ENCODE assay signal across 8 cellular contexts in genomic region chr10:114767589-114768393, GRCh38. TPM values are rescaled to one million over a fixed set of nuclear protein-coding genes. Genes with fewer than 3 reads are reported as not detected.
DNase-seq lines count a peak whose midpoint lies in the region; ATAC-seq, FAIRE-seq and TF ChIP-seq lines count a peak whose summit lies in the region.

No MANE protein-coding gene starts in this region.

- peaks cover 18% of the 10 kb centered on the region for H3K4me1 ChIP-seq in endothelial cell of umbilical vein (ENCODE audit: control insufficient read depth, extremely low read depth, insufficient read depth, low read length)
- peaks cover 5% of the 10 kb centered on the region for H3K4me1 ChIP-seq in muscle layer of colon (ENCODE audit: insufficient read depth, low read length)
- no peaks in the 10 kb centered on the region for H3K4me1 ChIP-seq in aorta (ENCODE audit: control insufficient read depth in 1 of 2, insufficient read depth in 2 of 2, low read length in 2 of 2)

- no peak for FAIRE-seq in endothelial cell of umbilical vein (lab: Jason Lieb, UNC)

- no TSS peak for BruUV-seq in endothelial cell of umbilical vein (replicated peaks; lab: Mats Ljungman, UMichigan)

- WGBS in aorta, 2 donors, result 0 to 1% methylated on average over 40 to 83 of the region's 83 CpGs

- no peaks in the 10 kb centered on the region for H3K79me2 ChIP-seq in endothelial cell of umbilical vein (ENCODE audit: control insufficient read depth, insufficient read depth, low read length)

- CTCF ChIA-PET in endothelial cell of umbilical vein (lab: Charles Lee), result interaction anchor here (0.7 to 1.7 kb wide), 7 partner anchors 9 to 258 kb away, joined by 3 to 8 read pairs (median 3); no protein-coding TSS in a partner anchor

- H3K9me3 ChIP-seq in endothelial cell of umbilical vein (replicated peaks; ENCODE audit: control insufficient read depth, insufficient read depth, low read length) (no peaks in the 10 kb centered on the region), muscle layer of colon (ENCODE audit: low read length) (no peaks in the 10 kb centered on the region), aorta (ENCODE audit: control insufficient read depth, low read length) (no peaks in the 10 kb centered on the region)

- intact Hi-C loops in endothelial cell of umbilical vein (cut with micrococcal nuclease) (loop anchor here (1.0 kb wide), 1 partner anchor 52 kb away; no protein-coding TSS in a partner anchor), aorta (cut with DNase I) (no loop called here)

- dilution Hi-C loops in endothelial cell of umbilical vein (cut with MboI; ENCODE audit: extremely low pct_ligation_motif_present, low sequenced_read_pairs), result no loop called here

- ATAC-seq in SK-N-SH treated with all-trans-retinoic acid at 6 μM for 48 hours (peak; percentile 58), aorta (ENCODE audit: low FRiP score) (peak; percentile 43)

- peaks cover 2% of the 10 kb centered on the region for H3K9me1 ChIP-seq in endothelial cell of umbilical vein (replicated peaks; ENCODE audit: control insufficient read depth, extremely low read depth, insufficient read depth, low read length)

- H3K4me2 ChIP-seq in endothelial cell of umbilical vein (ENCODE audit: insufficient read depth, low read length), result peak overlapping the region; percentile 92

- no peak for TF ChIP-seq POLR2A in endothelial cell of umbilical vein (IDR thresholded peaks at IDR 0.05; ENCODE audit: low read depth, low read length)

- H3K27ac ChIP-seq in endothelial cell of umbilical vein (ENCODE audit: insufficient read depth, low read depth, low read length) (no peak overlapping the region), muscle layer of colon (ENCODE audit: low read depth, low read length) (no peak overlapping the region), aorta (ENCODE audit: low read depth in 1 of 2, low read length in 2 of 2) (no peak overlapping the region)

- H3K36me3 ChIP-seq in endothelial cell of umbilical vein (ENCODE audit: control insufficient read depth in 2 of 2, extremely low read depth in 1 of 2, insufficient read depth in 2 of 2, low read length in 2 of 2) (no peaks in the 10 kb centered on the region), muscle layer of colon (ENCODE audit: insufficient read depth, low read length) (no peaks in the 10 kb centered on the region), aorta (ENCODE audit: control insufficient read depth in 1 of 2, insufficient read depth in 2 of 2, low read length in 1 of 2) (no peaks in the 10 kb centered on the region)

- POLR2A ChIA-PET in endothelial cell of umbilical vein (lab: Charles Lee), result interaction anchor here (0.8 kb wide), 1 partner anchor 47 kb away, joined by 3 read pairs; no protein-coding TSS in a partner anchor

- peak; percentile 31 for DNase-seq in activated T-cell treated with anti-CD3 and anti-CD28 coated beads, Interleukin-2, amount 50 U/mL, for 1 hour
- DNase-seq in activated T-cell treated with anti-CD3 and anti-CD28 coated beads, Interleukin-2, amount 50 U/mL, for 48 hours, result no peak
- DNase-seq in endothelial cell of umbilical vein (ENCODE audit: low read depth, low spot score) (no peak), aorta (no peak), COR-L47 (lab: John Stamatoyannopoulos, UW) (no peak), mesenteric fat pad (ENCODE audit: low spot score) (no peak)

- H4K20me1 ChIP-seq in endothelial cell of umbilical vein (replicated peaks; ENCODE audit: control insufficient read depth, extremely low read depth, insufficient read depth, low read length), result no peaks in the 10 kb centered on the region

- H3K9ac ChIP-seq in endothelial cell of umbilical vein (replicated peaks; ENCODE audit: extremely low read depth, insufficient read depth, low read length) (peak overlapping the region; percentile 33), muscle layer of colon (ENCODE audit: low read length) (no peak overlapping the region)

- peaks cover 0 to 4% of the 10 kb centered on the region in 2 experiments for H3K27me3 ChIP-seq in endothelial cell of umbilical vein (ENCODE audit: control insufficient read depth in 2 of 2, insufficient read depth in 2 of 2, low read length in 2 of 2)
- H3K27me3 ChIP-seq in muscle layer of colon (ENCODE audit: control insufficient read depth in 1 of 2, insufficient read depth in 2 of 2, low read length in 2 of 2), result peaks cover 15 to 16% of the 10 kb centered on the region in 2 donors
- H3K27me3 ChIP-seq in aorta (ENCODE audit: control insufficient read depth in 1 of 2, insufficient read depth in 2 of 2, low read length in 1 of 2), result no peaks in the 10 kb centered on the region

- no peak for TF ChIP-seq CTCF in endothelial cell of umbilical vein (IDR thresholded peaks at IDR 0.05; ENCODE audit: extremely low read depth in 1 of 2, insufficient read depth in 1 of 2, low read depth in 1 of 2, low read length in 2 of 2)

- H3K4me3 ChIP-seq in endothelial cell of umbilical vein (replicated peaks in 1 of 3; ENCODE audit: insufficient read depth in 1 of 3, low read depth in 1 of 3, low read length in 3 of 3) (peak overlapping the region; percentile 59 to 68 (median 62)), muscle layer of colon (ENCODE audit: low read depth in 1 of 2, low read length in 2 of 2) (peak overlapping the region; percentile 45), aorta (ENCODE audit: low read length in 2 of 2) (peak overlapping the region; percentile 66 to 86)

- peak overlapping the region; percentile 65 for H2AFZ ChIP-seq in endothelial cell of umbilical vein (ENCODE audit: low read depth, low read length)

TF ChIP-seq in SK-N-SH treated with all-trans-retinoic acid at 6 μM for 48 hours, 23 proteins besides CTCF, POLR2A, EP300 and RAD21 (continues in another document):
- TF ChIP-seq ZNF70 (CRISPR knock-in tag; IDR thresholded peaks at IDR 0.05) (no peak), TSHZ2 (CRISPR knock-in tag; IDR thresholded peaks at IDR 0.05) (no peak)

TF ChIP-seq in endothelial cell of umbilical vein, 7 proteins besides CTCF, POLR2A, EP300 and RAD21:
- TF ChIP-seq GATA2 (IDR thresholded peaks at IDR 0.05; ENCODE audit: insufficient read depth, insufficient read length, low read depth, low read length) (no peak), MYC (IDR thresholded peaks at IDR 0.05; ENCODE audit: low read depth, low read length) (no peak), FOS (IDR thresholded peaks at IDR 0.05; ENCODE audit: borderline replicate concordance, insufficient read depth, low read length) (no peak), POLR2AphosphoS5 (IDR thresholded peaks at IDR 0.05; ENCODE audit: insufficient read depth, low read depth, low read length) (no peak), EZH2 (IDR thresholded peaks at IDR 0.05; ENCODE audit: borderline replicate concordance, low read depth, low read length, severe bottlenecking) (no peak), MAX (IDR thresholded peaks at IDR 0.05; ENCODE audit: insufficient read depth, insufficient read length) (no peak), JUN (IDR thresholded peaks at IDR 0.05; ENCODE audit: borderline replicate concordance, insufficient read depth, insufficient read length, low read depth) (no peak)
TF ChIP-seq in endothelial cell of umbilical vein: peak in this region for 0.

RNA-seq across cellular contexts. Expression of gene FHIP2A, which starts 53.8 kb away (rescaled TPM):
- total RNA-seq in endothelial cell of umbilical vein, result 34.8 and 39.6 TPM in 2 replicates
- 10.5 and 13.3 TPM in 2 replicates for polyA plus RNA-seq in endothelial cell of umbilical vein
- 8.3 and 8.7 TPM in 2 replicates for polyA plus RNA-seq in endothelial cell of umbilical vein (2011; cell fraction: cytosol; rRNA removed)
- polyA plus RNA-seq in endothelial cell of umbilical vein (2011; cell fraction: nucleus; rRNA removed), result 50.7 and 58.3 TPM in 2 replicates
- polyA plus RNA-seq in endothelial cell of umbilical vein (2012), result 21.1 and 24.6 TPM in 2 replicates
- 30.5 and 39.0 TPM in 2 replicates for polyA minus RNA-seq in endothelial cell of umbilical vein
- polyA minus RNA-seq in endothelial cell of umbilical vein (2011; cell fraction: cytosol; rRNA and poly(A)+ RNA removed), result 18.3 TPM
- polyA minus RNA-seq in endothelial cell of umbilical vein (2011; cell fraction: nucleus; rRNA and poly(A)+ RNA removed), result 59.9 and 64.7 TPM in 2 replicates
- 10 to 100 TPM; 33.1 to 48.4 TPM for total RNA-seq in aorta
- polyA plus RNA-seq in aorta, result 10 to 100 TPM in 1 of 2 donors, 1 to 10 TPM in 1; 4.8 to 15.2 TPM
- total RNA-seq in mesenteric fat pad, result 36.3 TPM
